Comparison of ENCODE assay signal across 17 cellular contexts in the genomic region with DNA sequence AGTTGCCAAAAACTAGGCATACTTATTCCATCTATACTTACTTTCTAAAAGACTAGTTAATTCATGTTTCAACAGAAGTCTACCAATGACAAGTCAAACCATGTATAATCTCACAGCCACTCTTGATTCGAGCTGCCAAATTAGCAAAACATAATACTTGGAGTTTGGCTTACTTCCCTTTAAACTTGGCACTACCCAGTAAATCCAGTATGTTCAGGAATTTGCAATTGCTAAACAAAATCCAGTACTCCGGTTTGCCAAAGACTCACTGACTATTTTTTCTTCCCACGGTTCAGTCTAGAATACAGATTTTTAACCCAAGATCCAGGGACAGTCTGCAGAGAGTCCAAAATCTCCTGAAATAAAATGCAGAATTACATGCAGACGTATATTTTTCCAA. TPM values are rescaled to one million over a fixed set of nuclear protein-coding genes. Genes with fewer than 3 reads are reported as not detected.
DNase-seq lines count a peak whose midpoint lies in the region; ATAC-seq and TF ChIP-seq lines count a peak whose summit lies in the region.
"Had no signal": no experiment of that assay in that cellular context is flagged by ENCODE, and none has a peak within 500 bp of the region (broad histone marks: within the 10 kb centered on the region; RNA-seq: fewer than 3 reads in every experiment).

No MANE protein-coding gene starts in this region.

- peaks cover 0 to 19% of the 10 kb centered on the region in 2 donors for H3K36me3 ChIP-seq in gastroesophageal sphincter
- H3K36me3 ChIP-seq in suprapubic skin, result peaks cover 15% of the 10 kb centered on the region
- no peaks in the 10 kb centered on the region for H3K36me3 ChIP-seq in CD8-positive, alpha-beta T cell (ENCODE audit: insufficient read depth, low read length)

- H3K4me1 ChIP-seq in gastroesophageal sphincter, result peaks cover 4 to 79% (median 17%) of the 10 kb centered on the region in 3 donors
- H3K4me1 ChIP-seq in suprapubic skin, result peaks cover 63% of the 10 kb centered on the region
- H3K4me1 ChIP-seq in CD8-positive, alpha-beta T cell (ENCODE audit: insufficient read depth, low read length), result peaks cover 9% of the 10 kb centered on the region

- WGBS in gastroesophageal sphincter (ENCODE audit: low coverage in 1 of 2), 2 donors, result 8 to 12% methylated on average over 4 of the region's 4 CpGs
- 29% methylated on average over 4 of the region's 4 CpGs for WGBS in suprapubic skin

- H3K27ac ChIP-seq in gastroesophageal sphincter (peak overlapping the region in 3 of 4 donors; percentile 50 to 100 (median 66)), suprapubic skin (peak overlapping the region; percentile 27)
- no peak overlapping the region for H3K27ac ChIP-seq in CD8-positive, alpha-beta T cell (ENCODE audit: low read depth, low read length)
- H3K27ac ChIP-seq: BLaER1 treated with 17β-estradiol and CSF1 and Interleukin-3, amounts not matched to agents 10 nM and 100 nM had no signal

- H3K4me1 Mint-ChIP-seq in CD8-positive, alpha-beta T cell (ENCODE audit: low read depth), result peaks cover 28% of the 10 kb centered on the region

- intact Hi-C loops in CD8-positive, alpha-beta T cell (cut with DNase I, micrococcal nuclease), result loop anchor here (10.0 kb wide), 3 partner anchors 1259 to 1411 kb away; a partner anchor contains a TSS

- TF ChIP-seq CTCF in gastroesophageal sphincter (IDR thresholded peaks at IDR 0.05), result no peak
- no peak for TF ChIP-seq CTCF in suprapubic skin (IDR thresholded peaks at IDR 0.05)
- TF ChIP-seq CTCF in CD8-positive, alpha-beta T cell (IDR thresholded peaks at IDR 0.05), result no peak

- ATAC-seq in gastroesophageal sphincter, result no peak
- no peak for ATAC-seq in GM18868 (IDR thresholded peaks at IDR 0.05; ENCODE audit: unreplicated experiment)
- no peak for ATAC-seq in CD8-positive, alpha-beta T cell
- no peak for ATAC-seq in GM18502 (IDR thresholded peaks at IDR 0.05; ENCODE audit: poor library complexity, unreplicated experiment)
- ATAC-seq: heart right ventricle; stimulated activated memory B cell treated with anti-CD40 and anti-IgM and Interleukin-4, amounts not matched to agents 10 μg/mL and 1 μg/mL and 100 μg/mL, for 72 hours; T-helper 17 cell had no signal

- no peaks in the 10 kb centered on the region for H3K27me3 Mint-ChIP-seq in CD8-positive, alpha-beta T cell (ENCODE audit: low read depth)
- H3K27me3 Mint-ChIP-seq: stimulated activated memory B cell treated with anti-CD40 and anti-IgM and Interleukin-4, amounts not matched to agents 10 μg/mL and 1 μg/mL and 100 μg/mL, for 72 hours; T-helper 17 cell had no signal

- H3K4me3 Mint-ChIP-seq in CD8-positive, alpha-beta T cell, result no peak overlapping the region
- H3K4me3 Mint-ChIP-seq: stimulated activated memory B cell treated with anti-CD40 and anti-IgM and Interleukin-4, amounts not matched to agents 10 μg/mL and 1 μg/mL and 100 μg/mL, for 72 hours; T-helper 17 cell had no signal

- H3K9me3 Mint-ChIP-seq in CD8-positive, alpha-beta T cell, result no peaks in the 10 kb centered on the region
- H3K9me3 Mint-ChIP-seq: stimulated activated memory B cell treated with anti-CD40 and anti-IgM and Interleukin-4, amounts not matched to agents 10 μg/mL and 1 μg/mL and 100 μg/mL, for 72 hours had no signal

- TF ChIP-seq EP300 in gastroesophageal sphincter (IDR thresholded peaks at IDR 0.05) (no peak), suprapubic skin (IDR thresholded peaks at IDR 0.05) (no peak)

- peaks cover 31% of the 10 kb centered on the region for H3K36me3 Mint-ChIP-seq in CD8-positive, alpha-beta T cell

- no peak overlapping the region for H3K27ac Mint-ChIP-seq in CD8-positive, alpha-beta T cell
- H3K27ac Mint-ChIP-seq: stimulated activated memory B cell treated with anti-CD40 and anti-IgM and Interleukin-4, amounts not matched to agents 10 μg/mL and 1 μg/mL and 100 μg/mL, for 72 hours; T-helper 17 cell had no signal

- POLR2A ChIA-PET in CD8-positive, alpha-beta T cell (lab: Charles Lee), result no interaction called here

- no peak for TF ChIP-seq POLR2A in gastroesophageal sphincter (IDR thresholded peaks at IDR 0.05)
- no peak for TF ChIP-seq POLR2A in suprapubic skin (IDR thresholded peaks at IDR 0.05)

- H3K4me3 ChIP-seq in gastroesophageal sphincter, result peak overlapping the region in 1 of 2 donors; percentile 0
- no peak overlapping the region for H3K4me3 ChIP-seq in suprapubic skin
- no peak overlapping the region for H3K4me3 ChIP-seq in CD8-positive, alpha-beta T cell (ENCODE audit: low read depth, low read length)
- H3K4me3 ChIP-seq: BLaER1 treated with 17β-estradiol and CSF1 and Interleukin-3, amounts not matched to agents 10 nM and 100 nM; heart right ventricle had no signal

- peak; percentile 34 for DNase-seq in GM04504 (ENCODE audit: low read depth)
- DNase-seq in cerebellum (ENCODE audit: low spot score), result peak; percentile 27
- no peak for DNase-seq in suprapubic skin (ENCODE audit: low spot score in 2 of 2)
- DNase-seq in CD8-positive, alpha-beta T cell, result no peak
- DNase-seq in activated CD4-positive, alpha-beta T cell treated with anti-CD3 and anti-CD28 coated beads for 1 hour, result no peak
- DNase-seq: activated CD4-positive, CD25-positive, alpha-beta regulatory T cell; activated gamma-delta T cell treated with Interleukin-2 at 50 U/mL for 16 hours; heart right ventricle; NCI-H1436 treated with DMSO at 0.1 percent for 48 hours; NCI-H226; T-helper 17 cell had no signal

- H3K27me3 ChIP-seq in gastroesophageal sphincter (no peaks in the 10 kb centered on the region), suprapubic skin (no peaks in the 10 kb centered on the region)
- no peaks in the 10 kb centered on the region for H3K27me3 ChIP-seq in CD8-positive, alpha-beta T cell (ENCODE audit: insufficient read depth, low read length)
- H3K27me3 ChIP-seq: BLaER1 treated with 17β-estradiol and CSF1 and Interleukin-3, amounts not matched to agents 10 nM and 100 nM; heart right ventricle had no signal

- H3K9me3 ChIP-seq in gastroesophageal sphincter (no peaks in the 10 kb centered on the region), suprapubic skin (no peaks in the 10 kb centered on the region)
- H3K9me3 ChIP-seq in CD8-positive, alpha-beta T cell (ENCODE audit: low read length), result no peaks in the 10 kb centered on the region
- H3K9me3 ChIP-seq: BLaER1 treated with 17β-estradiol and CSF1 and Interleukin-3, amounts not matched to agents 10 nM and 100 nM; heart right ventricle had no signal

- CTCF ChIA-PET in CD8-positive, alpha-beta T cell (lab: Charles Lee), result interaction anchor here (1.3 to 2.6 kb wide), 3 partner anchors 10 to 419 kb away, joined by 6 to 10 read pairs (median 6); no protein-coding TSS in a partner anchor

RNA-seq across cellular contexts. Expression of a gene that starts 4.6 kb away (rescaled TPM):
- total RNA-seq in cerebellum (73.3 TPM), gastroesophageal sphincter (100 to 1,000 TPM; 139 to 205 (median 168) TPM), suprapubic skin (100 to 1,000 TPM in 2 of 4 donors, 10 to 100 TPM in 2; 86.0 to 103 (median 95.1) TPM)
- total RNA-seq in CD8-positive, alpha-beta T cell, result 10 to 100 TPM; 49.8 to 56.1 TPM

RNA-seq across cellular contexts. Expression of a gene that starts 35.8 kb away (rescaled TPM):
- total RNA-seq in cerebellum (0.54 TPM), gastroesophageal sphincter (under 1 TPM in 1 of 4 donors, not detected in 3; 0.12 TPM), suprapubic skin (1 to 10 TPM in 2 of 4 donors, under 1 TPM in 2; 0.56 to 3.3 (median 1.0) TPM)
- total RNA-seq in CD8-positive, alpha-beta T cell, result not detected
- total RNA-seq: heart right ventricle, osteocyte, T-helper 17 cell had no signal

RNA-seq across cellular contexts. Expression of a gene that starts 47.5 kb away (rescaled TPM):
- total RNA-seq in cerebellum (8.1 TPM), gastroesophageal sphincter (10 to 100 TPM; 12.3 to 25.0 (median 16.2) TPM), suprapubic skin (10 to 100 TPM; 14.4 to 22.6 (median 15.3) TPM)
- total RNA-seq in CD8-positive, alpha-beta T cell, result 10 to 100 TPM; 14.4 to 17.3 TPM

Comparison
In these comparisons a context has a peak if more than half of its experiments do, and no peak if none do; other contexts are left out.
1. DNase-seq: peak in GM04504 (single experiment) and cerebellum (single experiment); none in suprapubic skin (0 of 2), CD8-positive, alpha-beta T cell (0 of 7) and activated CD4-positive, alpha-beta T cell treated with anti-CD3 and anti-CD28 coated beads for 1 hour (single experiment).